19 cellular contexts compared by ENCODE assay signal in genomic region chr6:28638915-28639314, GRCh38.
"Had no signal": no experiment of that assay in that cellular context is flagged by ENCODE, and none has a peak within 500 bp of the region (broad histone marks: within the 10 kb centered on the region; RNA-seq: fewer than 3 reads in every experiment).

No MANE protein-coding gene starts in this region.

- H3K36me3 ChIP-seq: heart left ventricle, ovary, suprapubic skin, tibial artery had no signal

- H3K4me2 ChIP-seq: smooth muscle cell had no signal

- H3K27me3 ChIP-seq: ovary had no signal

- H3K9me3 Mint-ChIP-seq: stimulated activated effector memory CD8-positive, alpha-beta T cell treated with anti-CD3 and anti-CD28 coated beads, Interleukin-12 subunit alpha, Interleukin-12 subunit beta, amount 100 ng/mL, for 72 hours had no signal

- H3K4me3 Mint-ChIP-seq: naive B cell; stimulated activated effector memory CD8-positive, alpha-beta T cell treated with anti-CD3 and anti-CD28 coated beads, Interleukin-12 subunit alpha, Interleukin-12 subunit beta, amount 100 ng/mL, for 72 hours had no signal

- H3K27ac ChIP-seq: dorsolateral prefrontal cortex, heart left ventricle, ovary, suprapubic skin, tibial artery had no signal

- H3K27ac Mint-ChIP-seq: naive B cell; progenitor cell of endocrine pancreas; stimulated activated effector memory CD8-positive, alpha-beta T cell treated with anti-CD3 and anti-CD28 coated beads, Interleukin-12 subunit alpha, Interleukin-12 subunit beta, amount 100 ng/mL, for 72 hours had no signal

- H3K9me3 ChIP-seq: heart left ventricle, ovary, suprapubic skin, tibial artery had no signal

- H3K4me3 ChIP-seq: dorsolateral prefrontal cortex, heart left ventricle, ovary, smooth muscle cell, suprapubic skin, tibial artery had no signal

- ATAC-seq: heart left ventricle; left colon; right cardiac atrium; stimulated activated effector memory CD8-positive, alpha-beta T cell treated with anti-CD3 and anti-CD28 coated beads, Interleukin-12 subunit alpha, Interleukin-12 subunit beta, amount 100 ng/mL, for 72 hours; stimulated activated naive CD8-positive, alpha-beta T cell treated with anti-CD3 and anti-CD28 coated beads, Interleukin-15, Interleukin-2, amounts not matched to agents 100 U/mL and 50 U/mL, for 24 hours had no signal

- DNase-seq: cortex of kidney; dorsolateral prefrontal cortex; effector CD8-positive, alpha-beta T cell; heart left ventricle; hippocampal formation; left colon; mesendoderm; naive B cell; nucleus accumbens; ovary; right cardiac atrium; stimulated activated CD4-positive, alpha-beta T cell treated with anti-CD3 and anti-CD28 coated beads, Interleukin-4, amount 100 ng/mL, for 1 hour; stimulated activated CD8-positive, alpha-beta memory T cell treated with anti-CD3 and anti-CD28 coated beads, Interleukin-4, amount 100 ng/mL, for 48 hours; stimulated activated naive CD8-positive, alpha-beta T cell treated with anti-CD3 and anti-CD28 coated beads, Interleukin-15, Interleukin-2, amounts not matched to agents 100 U/mL and 50 U/mL, for 24 hours; tibial artery had no signal
